ENCODE assay signal across 8 cellular contexts in the genomic region with DNA sequence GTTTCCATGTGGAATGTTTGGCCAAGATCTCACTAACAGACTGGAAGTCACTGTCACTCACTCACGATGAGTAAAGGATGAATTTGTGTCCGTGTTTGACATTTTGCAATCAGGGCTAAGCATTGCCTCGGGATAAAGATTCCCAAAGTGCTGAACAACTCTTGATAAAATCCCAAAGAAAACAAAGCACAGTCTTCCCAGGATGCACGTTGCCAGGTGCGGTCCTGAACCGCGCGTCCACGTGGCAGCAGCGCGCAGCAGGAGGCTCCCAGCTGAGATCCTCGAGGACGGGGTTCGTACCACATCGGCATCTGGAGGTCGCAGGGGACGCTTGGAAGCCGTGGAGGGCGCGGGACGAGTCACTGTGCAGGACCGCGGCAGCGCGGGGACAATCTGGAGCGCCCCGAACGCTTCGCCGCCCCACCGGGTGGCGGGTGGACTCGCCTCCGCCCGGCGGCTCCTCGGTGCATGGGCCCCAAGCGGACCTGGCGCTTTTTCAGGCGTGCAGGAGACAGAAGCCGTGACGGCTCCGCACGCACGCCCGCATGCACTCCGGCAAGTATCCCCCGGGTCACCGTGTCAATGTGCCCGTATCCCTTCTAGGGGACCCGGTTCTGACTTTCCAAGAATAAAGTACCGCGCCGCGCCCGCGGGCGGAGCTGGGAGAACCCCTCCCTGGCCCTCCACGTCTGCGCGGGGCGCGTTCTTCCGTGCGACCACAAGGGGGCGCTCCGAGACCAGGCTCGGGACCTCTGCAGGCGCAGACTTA. TPM values are rescaled to one million over a fixed set of nuclear protein-coding genes. Genes with fewer than 3 reads are reported as not detected.
A peak's percentile ranks its signal among the peaks of the same experiment; 100 is the strongest.
DNase-seq lines count a peak whose midpoint lies in the region; ATAC-seq lines count a peak whose summit lies in the region.

No MANE protein-coding gene starts in this region.

- H3K36me3 Mint-ChIP-seq in memory B cell: no peaks in the 10 kb centered on the region

- H3K4me1 Mint-ChIP-seq in memory B cell: peaks cover 6% of the 10 kb centered on the region

- peak; percentile 86 for ATAC-seq in HG03342 (IDR thresholded peaks at IDR 0.05; ENCODE audit: unreplicated experiment)
- peak; percentile 91 to 95 for ATAC-seq in activated CD4-positive, CD25-positive, alpha-beta regulatory T cell treated with anti-CD3 and anti-CD28 coated beads, Interleukin-2, amount 50 U/mL, for 24 hours
- peak; percentile 97 for ATAC-seq in memory B cell (ENCODE audit: low read depth)

- peaks cover 23% of the 10 kb centered on the region for H3K27me3 Mint-ChIP-seq in memory B cell

- H3K9me3 Mint-ChIP-seq in memory B cell: no peaks in the 10 kb centered on the region

- H3K4me3 Mint-ChIP-seq in memory B cell: peak overlapping the region; percentile 72

- H3K27ac Mint-ChIP-seq in memory B cell: no peak overlapping the region

- DNase-seq in activated gamma-delta T cell treated with Interleukin-2 at 50 U/mL for 16 hours (peak; percentile 86), activated gamma-delta T cell (lab: John Stamatoyannopoulos, UW) (no peak), dermis microvascular lymphatic vessel endothelial cell (ENCODE audit: low read depth in 2 of 2) (peak; percentile 55 to 82), memory B cell (ENCODE audit: low spot score in 2 of 2) (peak; percentile 92 to 98), AML-193 (lab: John Stamatoyannopoulos, UW) (no peak)
- peak; percentile 73 for DNase-seq in stimulated activated CD8-positive, alpha-beta memory T cell treated with anti-CD3 and anti-CD28 coated beads, Interleukin-12 subunit alpha, Interleukin-12 subunit beta, amount 100 ng/mL, for 4 hours (ENCODE audit: low read depth)

RNA-seq across cellular contexts. Expression of a gene that starts 17.7 kb away (rescaled TPM):
- total RNA-seq in dermis microvascular lymphatic vessel endothelial cell: not detected in 2 replicates

RNA-seq across cellular contexts. Expression of a gene that starts 36.1 kb away (rescaled TPM):
- 0.38 and 0.51 TPM in 2 replicates for total RNA-seq in dermis microvascular lymphatic vessel endothelial cell

Comparison
In these comparisons a context has a peak if more than half of its experiments do, and no peak if none do; other contexts are left out.
1. DNase-seq: peak in activated gamma-delta T cell treated with Interleukin-2 at 50 U/mL for 16 hours (single experiment), dermis microvascular lymphatic vessel endothelial cell (2 of 2), memory B cell (2 of 2) and stimulated activated CD8-positive, alpha-beta memory T cell treated with anti-CD3 and anti-CD28 coated beads, Interleukin-12 subunit alpha, Interleukin-12 subunit beta, amount 100 ng/mL, for 4 hours (single experiment); none in activated gamma-delta T cell (single experiment) and AML-193 (0 of 2).
2. Peak in every context shown above with its lines, with median percentiles within 50 percentile points of each other: ATAC-seq.